12 cellular contexts compared by ENCODE assay signal in the genomic region with DNA sequence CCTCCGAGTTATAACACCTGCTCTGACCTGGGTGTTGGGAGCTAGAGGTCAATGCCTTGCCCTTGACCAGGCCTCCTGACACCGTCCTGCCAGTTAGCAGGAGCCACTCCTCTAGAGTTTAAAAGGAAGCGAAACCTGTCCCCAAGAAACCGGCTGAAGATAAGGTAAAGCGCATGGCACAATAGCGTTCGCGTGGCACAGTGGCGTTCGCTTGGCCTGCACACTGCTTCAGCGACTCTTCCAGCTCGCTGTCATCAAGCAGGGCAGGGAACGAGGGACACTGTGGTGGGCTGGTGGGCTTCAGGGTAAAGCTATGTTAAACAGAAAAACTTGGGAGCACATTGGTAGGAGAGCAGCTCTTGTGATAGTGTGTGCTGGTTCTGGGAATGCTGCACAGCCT.
"Had no signal": no experiment of that assay in that cellular context is flagged by ENCODE, and none has a peak within 500 bp of the region (broad histone marks: within the 10 kb centered on the region; RNA-seq: fewer than 3 reads in every experiment).

No MANE protein-coding gene starts in this region.

- H3K4me3 ChIP-seq: ovary, spleen, uterus had no signal

- DNase-seq: activated CD4-positive, alpha-beta memory T cell treated with anti-CD3 and anti-CD28 coated beads, Interleukin-2, amount 10 ng/mL, durations not matched to agents 7 days and 5 days; activated CD4-positive, alpha-beta T cell treated with anti-CD3 and anti-CD28 coated beads for 4 hours; activated naive CD4-positive, alpha-beta T cell treated with anti-CD3 and anti-CD28 coated beads, Interleukin-2, amount 10 ng/mL, durations not matched to agents 7 days and 5 days; activated T-cell treated with anti-CD3 and anti-CD28 coated beads, Interleukin-2, amount 50 U/mL, for 24 hours; endodermal cell; erythroblast; ovary; spleen; uterus had no signal

- H3K9me3 ChIP-seq: ovary, spleen, uterus had no signal

- FAIRE-seq: islet of Langerhans had no signal

- ATAC-seq: left lobe of liver, sciatic nerve had no signal

- H3K27ac ChIP-seq: ovary, spleen, uterus had no signal

- H3K36me3 ChIP-seq: ovary, spleen, uterus had no signal

- H3K27me3 ChIP-seq: ovary, uterus had no signal
